In the genomic region with DNA sequence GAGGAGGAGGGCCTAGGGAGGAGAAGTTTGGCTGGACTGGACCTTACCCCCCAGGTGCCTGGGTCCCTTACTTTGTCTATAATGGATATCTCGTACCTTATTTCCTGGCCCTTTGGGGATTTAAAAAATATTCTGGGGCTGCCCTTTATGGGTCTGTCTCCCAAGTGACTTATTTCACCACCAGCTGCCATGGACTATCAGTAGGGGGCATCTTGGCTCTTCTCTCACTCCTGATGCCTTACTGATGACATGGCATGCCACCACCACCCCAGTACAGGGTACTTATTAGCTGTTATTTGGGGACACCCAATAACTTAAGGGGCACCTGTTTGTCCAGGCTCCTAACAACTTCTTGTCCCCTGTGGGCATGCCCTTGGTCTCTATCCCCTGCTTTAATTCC, we compare ENCODE assay signal across 8 cellular contexts. TPM values are rescaled to one million over a fixed set of nuclear protein-coding genes. Genes with fewer than 3 reads are reported as not detected.
DNase-seq lines count a peak whose midpoint lies in the region; ATAC-seq and TF ChIP-seq lines count a peak whose summit lies in the region.

No MANE protein-coding gene starts in this region.

- H3K4me1 ChIP-seq in BLaER1 treated with 17β-estradiol and CSF1 and Interleukin-3, amounts not matched to agents 10 nM and 100 nM, result peaks cover 28 to 99% (median 86%) of the 10 kb centered on the region in 10 experiments
- no peaks in the 10 kb centered on the region for H3K4me1 ChIP-seq in OCI-LY7 (ENCODE audit: insufficient read depth, low read length, poor library complexity, severe bottlenecking)
- H3K4me1 ChIP-seq in endodermal cell (ENCODE audit: control insufficient read depth, insufficient read depth, low read length), result no peaks in the 10 kb centered on the region

- H4K20me1 ChIP-seq in BLaER1 treated with 17β-estradiol and CSF1 and Interleukin-3, amounts not matched to agents 10 nM and 100 nM, result peaks cover 0 to 88% (median 28%) of the 10 kb centered on the region in 11 experiments; a peak in 14 of 22 replicates
- H4K20me1 ChIP-seq in OCI-LY7 (ENCODE audit: insufficient read depth, low read length), result no peaks in the 10 kb centered on the region

- POLR2A ChIA-PET in OCI-LY7 (lab: Charles Lee), result no interaction called here

- no peak overlapping the region for H3K4me3 Mint-ChIP-seq in endodermal cell
- H3K4me3 Mint-ChIP-seq in type B pancreatic cell, result no peak overlapping the region

- H3K36me3 Mint-ChIP-seq in endodermal cell (ENCODE audit: low read depth) (no peaks in the 10 kb centered on the region), type B pancreatic cell (no peaks in the 10 kb centered on the region)

- intact Hi-C loops in OCI-LY7 (cut with micrococcal nuclease; ENCODE audit: unreplicated experiment), result loop anchor here (5.0 kb wide), 1 partner anchor 59 kb away; no protein-coding TSS in a partner anchor

- 80 to 94% methylated on average over 1 of the region's 1 CpG for WGBS in endodermal cell (ENCODE audit: insufficient coverage in 1 of 2, insufficient read length in 1 of 2), 2 experiments

- H3K4me1 Mint-ChIP-seq in endodermal cell (no peaks in the 10 kb centered on the region), type B pancreatic cell (ENCODE audit: unreplicated experiment) (peaks cover 11% of the 10 kb centered on the region)

- ATAC-seq in GM21528 (IDR thresholded peaks at IDR 0.05; ENCODE audit: low FRiP score, unreplicated experiment), result no peak

- H3K27ac ChIP-seq in BLaER1 treated with 17β-estradiol and CSF1 and Interleukin-3, amounts not matched to agents 10 nM and 100 nM, result peak overlapping the region in 2 of 11 experiments; percentile 8 to 54; a peak in 1 of 22 replicates
- H3K27ac ChIP-seq in OCI-LY7 (ENCODE audit: low read depth, low read length, poor library complexity, severe bottlenecking) (no peak overlapping the region), endodermal cell (ENCODE audit: low read depth, low read length) (no peak overlapping the region)

- H3K27me3 Mint-ChIP-seq in endodermal cell (ENCODE audit: insufficient read depth), result peaks cover 94% of the 10 kb centered on the region
- H3K27me3 Mint-ChIP-seq in type B pancreatic cell, result peaks cover 98% of the 10 kb centered on the region

- no peaks in the 10 kb centered on the region for H3K27me3 ChIP-seq in BLaER1 treated with 17β-estradiol and CSF1 and Interleukin-3, amounts not matched to agents 10 nM and 100 nM
- H3K27me3 ChIP-seq in endodermal cell (ENCODE audit: control insufficient read depth, insufficient read depth, low read length, poor library complexity, severe bottlenecking), result peaks cover 90% of the 10 kb centered on the region

- peak overlapping the region in 2 of 11 experiments; percentile 7 to 58; a peak in 1 of 22 replicates for H3K9ac ChIP-seq in BLaER1 treated with 17β-estradiol and CSF1 and Interleukin-3, amounts not matched to agents 10 nM and 100 nM
- no peak overlapping the region for H3K9ac ChIP-seq in endodermal cell (ENCODE audit: extremely low read depth, low read length, poor library complexity, severe bottlenecking)

- H3K9me3 ChIP-seq in BLaER1 treated with 17β-estradiol and CSF1 and Interleukin-3, amounts not matched to agents 10 nM and 100 nM (replicated peaks in 1 of 11), result no peaks in the 10 kb centered on the region
- no peaks in the 10 kb centered on the region for H3K9me3 ChIP-seq in OCI-LY7 (ENCODE audit: low read length)
- no peaks in the 10 kb centered on the region for H3K9me3 ChIP-seq in endodermal cell (ENCODE audit: control insufficient read depth, low read length)

- H3K4me3 ChIP-seq in BLaER1 treated with 17β-estradiol and CSF1 and Interleukin-3, amounts not matched to agents 10 nM and 100 nM, result no peak overlapping the region
- H3K4me3 ChIP-seq in OCI-LY7 (ENCODE audit: low read depth, low read length, poor library complexity, severe bottlenecking) (no peak overlapping the region), endodermal cell (ENCODE audit: low read length) (no peak overlapping the region), retinal pigment epithelial cell (ENCODE audit: low read length) (no peak overlapping the region)

- CTCF ChIA-PET in OCI-LY7 (lab: Charles Lee; ENCODE audit: unreplicated experiment), result interaction anchor here (0.6 to 1.2 kb wide), 3 partner anchors 12 to 68 kb away, joined by 3 to 5 read pairs (median 3); no protein-coding TSS in a partner anchor

- no peaks in the 10 kb centered on the region for H3K9me2 ChIP-seq in OCI-LY7 (ENCODE audit: insufficient read depth, low read length)

- H2AFZ ChIP-seq in OCI-LY7 (ENCODE audit: low read length), result no peak overlapping the region

- no peaks in the 10 kb centered on the region for H3K79me2 ChIP-seq in OCI-LY7 (ENCODE audit: insufficient read depth, low read depth, low read length)

- BruUV-seq in OCI-LY7 (replicated peaks; lab: Mats Ljungman, UMichigan), result no TSS peak

- DNase-seq in OCI-LY7 (ENCODE audit: low spot score) (peak; percentile 19), endodermal cell (no peak), retinal pigment epithelial cell (ENCODE audit: low read depth) (no peak), NCI-H1092 (lab: John Stamatoyannopoulos, UW) (no peak), type B pancreatic cell (ENCODE audit: extremely low spot score, unreplicated experiment) (no peak), SKM-1 (lab: John Stamatoyannopoulos, UW; ENCODE audit: unreplicated experiment) (no peak)

- peak overlapping the region in 9 of 11 experiments; percentile 29 to 78 (median 70); a peak in 17 of 22 replicates for H3K4me2 ChIP-seq in BLaER1 treated with 17β-estradiol and CSF1 and Interleukin-3, amounts not matched to agents 10 nM and 100 nM
- no peak overlapping the region for H3K4me2 ChIP-seq in OCI-LY7 (ENCODE audit: low read length)

- TF ChIP-seq CTCF in OCI-LY7 (conservative IDR thresholded peaks at IDR 0.05; ENCODE audit: low read length), result peak; percentile 42; the same call in 1 of the 2 replicates
- peak; percentile 45 for TF ChIP-seq CTCF in endodermal cell (conservative IDR thresholded peaks at IDR 0.05)
- TF ChIP-seq CTCF in retinal pigment epithelial cell (conservative IDR thresholded peaks at IDR 0.05; ENCODE audit: low read depth, low read length), result peak; percentile 28
- no peak for TF ChIP-seq CTCF in type B pancreatic cell (conservative IDR thresholded peaks at IDR 0.05)

- no peaks in the 10 kb centered on the region for H3K9me3 Mint-ChIP-seq in endodermal cell
- H3K9me3 Mint-ChIP-seq in type B pancreatic cell, result no peaks in the 10 kb centered on the region

- H3K27ac Mint-ChIP-seq in endodermal cell (no peak overlapping the region), type B pancreatic cell (no peak overlapping the region)

- H3K36me3 ChIP-seq in BLaER1 treated with 17β-estradiol and CSF1 and Interleukin-3, amounts not matched to agents 10 nM and 100 nM, result peaks cover 0 to 28% (median 0%) of the 10 kb centered on the region in 11 experiments; a peak in 5 of 22 replicates
- H3K36me3 ChIP-seq in OCI-LY7 (ENCODE audit: insufficient read depth, low read length) (no peaks in the 10 kb centered on the region), endodermal cell (ENCODE audit: control insufficient read depth, insufficient read depth, low read length) (no peaks in the 10 kb centered on the region)

RNA-seq across cellular contexts. Expression of gene NFIX, which starts 38.0 kb away (rescaled TPM):
- total RNA-seq in OCI-LY7 (2014; rRNA removed; shearing (Covaris generic)), result 0.03 and 0.16 TPM in 2 replicates
- 0.68 and 0.72 TPM in 2 replicates for total RNA-seq in OCI-LY7 (2022)
- under 1 TPM; 0.22 to 0.40 TPM for total RNA-seq in endodermal cell
- polyA plus RNA-seq in endodermal cell (2013, experiment 1 of 2), result 0.93 TPM
- 0.70 TPM for polyA plus RNA-seq in endodermal cell (2013, experiment 2 of 2)
- 4.2 and 12.4 TPM in 2 replicates for total RNA-seq in type B pancreatic cell (ENCODE audit: low replicate concordance)
